Comparison of ENCODE assay signal across 1 cellular context in genomic region chr16:1959269-1960039, GRCh38.
TF ChIP-seq lines count a peak whose summit lies in the region.

NDUFB10 (plus strand) TSS chr16:1959538; CDS start chr16:1959625, 87 bp downstream.

TF ChIP-seq in K562, 482 proteins besides CTCF, POLR2A, EP300 and RAD21 (continued from another document):
- TF ChIP-seq CHAMP1 (IDR thresholded peaks at IDR 0.05) (no peak), NFIC (IDR thresholded peaks at IDR 0.05) (no peak; the same call in 1 of the 2 replicates), ETS1 (conservative IDR thresholded peaks at IDR 0.05; ENCODE audit: control insufficient read depth, low read depth, low read length) (peak; percentile 95), PTBP1 (IDR thresholded peaks at IDR 0.05; ENCODE audit: low read depth, low read length) (no peak), ELF4 (CRISPR knock-in tag; IDR thresholded peaks at IDR 0.05) (no peak), CUX1 (CRISPR knock-in tag; IDR thresholded peaks at IDR 0.05) (no peak), RREB1 (CRISPR knock-in tag; IDR thresholded peaks at IDR 0.05) (no peak), BRF2 (IDR thresholded peaks at IDR 0.05; ENCODE audit: borderline replicate concordance, insufficient read depth, insufficient read length) (no peak), ZNF449 (CRISPR knock-in tag; IDR thresholded peaks at IDR 0.05) (no peak), SNRNP70 (optimal IDR thresholded peaks at IDR 0.05; ENCODE audit: low read depth, low read length) (no peak), TCF7L2 (IDR thresholded peaks at IDR 0.05; ENCODE audit: low read depth, low read length) (no peak)
